2 cellular contexts compared by ENCODE assay signal in the genomic region with DNA sequence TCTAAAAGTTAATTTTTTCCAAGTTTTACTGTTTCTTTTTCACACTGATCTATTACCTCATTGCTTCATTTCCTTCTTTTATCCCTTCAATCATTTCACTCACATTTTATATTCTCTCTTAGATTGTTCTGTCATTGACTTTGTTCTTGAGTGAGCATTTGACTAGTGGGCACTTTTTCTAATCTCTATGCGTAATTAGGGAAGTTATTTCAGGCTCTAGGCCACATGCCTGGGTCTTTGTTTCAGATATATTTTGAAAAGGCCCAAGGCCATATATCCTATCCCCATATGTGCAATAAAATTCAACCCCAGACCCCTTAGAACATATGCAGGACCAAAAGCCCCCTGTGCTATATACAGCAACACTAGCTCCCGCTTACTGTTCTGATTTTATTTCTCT.
TF ChIP-seq lines count a peak whose summit lies in the region.

No MANE protein-coding gene starts in this region.

TF ChIP-seq in SK-N-SH, 30 proteins besides CTCF, POLR2A, EP300 and RAD21:
- no peak for TF ChIP-seq TCF12 (IDR thresholded peaks at IDR 0.05)
- no peak for TF ChIP-seq FOXJ3 (CRISPR knock-in tag; IDR thresholded peaks at IDR 0.05)
- no peak for TF ChIP-seq TEAD4 (IDR thresholded peaks at IDR 0.05; ENCODE audit: borderline replicate concordance, insufficient read depth)
- no peak for TF ChIP-seq MEF2A (IDR thresholded peaks at IDR 0.05; ENCODE audit: borderline replicate concordance, low read depth)
- TF ChIP-seq, protein P1, sequence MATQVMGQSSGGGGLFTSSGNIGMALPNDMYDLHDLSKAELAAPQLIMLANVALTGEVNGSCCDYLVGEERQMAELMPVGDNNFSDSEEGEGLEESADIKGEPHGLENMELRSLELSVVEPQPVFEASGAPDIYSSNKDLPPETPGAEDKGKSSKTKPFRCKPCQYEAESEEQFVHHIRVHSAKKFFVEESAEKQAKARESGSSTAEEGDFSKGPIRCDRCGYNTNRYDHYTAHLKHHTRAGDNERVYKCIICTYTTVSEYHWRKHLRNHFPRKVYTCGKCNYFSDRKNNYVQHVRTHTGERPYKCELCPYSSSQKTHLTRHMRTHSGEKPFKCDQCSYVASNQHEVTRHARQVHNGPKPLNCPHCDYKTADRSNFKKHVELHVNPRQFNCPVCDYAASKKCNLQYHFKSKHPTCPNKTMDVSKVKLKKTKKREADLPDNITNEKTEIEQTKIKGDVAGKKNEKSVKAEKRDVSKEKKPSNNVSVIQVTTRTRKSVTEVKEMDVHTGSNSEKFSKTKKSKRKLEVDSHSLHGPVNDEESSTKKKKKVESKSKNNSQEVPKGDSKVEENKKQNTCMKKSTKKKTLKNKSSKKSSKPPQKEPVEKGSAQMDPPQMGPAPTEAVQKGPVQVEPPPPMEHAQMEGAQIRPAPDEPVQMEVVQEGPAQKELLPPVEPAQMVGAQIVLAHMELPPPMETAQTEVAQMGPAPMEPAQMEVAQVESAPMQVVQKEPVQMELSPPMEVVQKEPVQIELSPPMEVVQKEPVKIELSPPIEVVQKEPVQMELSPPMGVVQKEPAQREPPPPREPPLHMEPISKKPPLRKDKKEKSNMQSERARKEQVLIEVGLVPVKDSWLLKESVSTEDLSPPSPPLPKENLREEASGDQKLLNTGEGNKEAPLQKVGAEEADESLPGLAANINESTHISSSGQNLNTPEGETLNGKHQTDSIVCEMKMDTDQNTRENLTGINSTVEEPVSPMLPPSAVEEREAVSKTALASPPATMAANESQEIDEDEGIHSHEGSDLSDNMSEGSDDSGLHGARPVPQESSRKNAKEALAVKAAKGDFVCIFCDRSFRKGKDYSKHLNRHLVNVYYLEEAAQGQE (IDR thresholded peaks at IDR 0.05; ENCODE audit: low read depth, low read length), result no peak
- no peak for TF ChIP-seq RXRA (IDR thresholded peaks at IDR 0.05; ENCODE audit: borderline replicate concordance, low read depth)
- TF ChIP-seq NFIC (IDR thresholded peaks at IDR 0.05; ENCODE audit: borderline replicate concordance), result no peak
- TF ChIP-seq SMC3 (IDR thresholded peaks at IDR 0.05; ENCODE audit: low read depth, low read length), result no peak
- no peak for TF ChIP-seq GATA2 (CRISPR knock-in tag; IDR thresholded peaks at IDR 0.05)
- no peak for TF ChIP-seq MXI1 (IDR thresholded peaks at IDR 0.05; ENCODE audit: low read depth, low read length)
- TF ChIP-seq, protein P2, sequence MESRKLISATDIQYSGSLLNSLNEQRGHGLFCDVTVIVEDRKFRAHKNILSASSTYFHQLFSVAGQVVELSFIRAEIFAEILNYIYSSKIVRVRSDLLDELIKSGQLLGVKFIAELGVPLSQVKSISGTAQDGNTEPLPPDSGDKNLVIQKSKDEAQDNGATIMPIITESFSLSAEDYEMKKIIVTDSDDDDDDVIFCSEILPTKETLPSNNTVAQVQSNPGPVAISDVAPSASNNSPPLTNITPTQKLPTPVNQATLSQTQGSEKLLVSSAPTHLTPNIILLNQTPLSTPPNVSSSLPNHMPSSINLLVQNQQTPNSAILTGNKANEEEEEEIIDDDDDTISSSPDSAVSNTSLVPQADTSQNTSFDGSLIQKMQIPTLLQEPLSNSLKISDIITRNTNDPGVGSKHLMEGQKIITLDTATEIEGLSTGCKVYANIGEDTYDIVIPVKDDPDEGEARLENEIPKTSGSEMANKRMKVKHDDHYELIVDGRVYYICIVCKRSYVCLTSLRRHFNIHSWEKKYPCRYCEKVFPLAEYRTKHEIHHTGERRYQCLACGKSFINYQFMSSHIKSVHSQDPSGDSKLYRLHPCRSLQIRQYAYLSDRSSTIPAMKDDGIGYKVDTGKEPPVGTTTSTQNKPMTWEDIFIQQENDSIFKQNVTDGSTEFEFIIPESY (IDR thresholded peaks at IDR 0.05; ENCODE audit: borderline replicate concordance, low read depth), result no peak
- no peak for TF ChIP-seq YY1 (IDR thresholded peaks at IDR 0.05; ENCODE audit: low read depth)
- TF ChIP-seq TAF1 (IDR thresholded peaks at IDR 0.05; ENCODE audit: borderline replicate concordance, low read depth, low read length), result no peak
- no peak for TF ChIP-seq FOXM1 (IDR thresholded peaks at IDR 0.05; ENCODE audit: low read depth)
- TF ChIP-seq, protein P3, sequence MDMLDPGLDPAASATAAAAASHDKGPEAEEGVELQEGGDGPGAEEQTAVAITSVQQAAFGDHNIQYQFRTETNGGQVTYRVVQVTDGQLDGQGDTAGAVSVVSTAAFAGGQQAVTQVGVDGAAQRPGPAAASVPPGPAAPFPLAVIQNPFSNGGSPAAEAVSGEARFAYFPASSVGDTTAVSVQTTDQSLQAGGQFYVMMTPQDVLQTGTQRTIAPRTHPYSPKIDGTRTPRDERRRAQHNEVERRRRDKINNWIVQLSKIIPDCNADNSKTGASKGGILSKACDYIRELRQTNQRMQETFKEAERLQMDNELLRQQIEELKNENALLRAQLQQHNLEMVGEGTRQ (IDR thresholded peaks at IDR 0.05; ENCODE audit: borderline replicate concordance, low read depth, low read length), result no peak
- TF ChIP-seq, protein P4, sequence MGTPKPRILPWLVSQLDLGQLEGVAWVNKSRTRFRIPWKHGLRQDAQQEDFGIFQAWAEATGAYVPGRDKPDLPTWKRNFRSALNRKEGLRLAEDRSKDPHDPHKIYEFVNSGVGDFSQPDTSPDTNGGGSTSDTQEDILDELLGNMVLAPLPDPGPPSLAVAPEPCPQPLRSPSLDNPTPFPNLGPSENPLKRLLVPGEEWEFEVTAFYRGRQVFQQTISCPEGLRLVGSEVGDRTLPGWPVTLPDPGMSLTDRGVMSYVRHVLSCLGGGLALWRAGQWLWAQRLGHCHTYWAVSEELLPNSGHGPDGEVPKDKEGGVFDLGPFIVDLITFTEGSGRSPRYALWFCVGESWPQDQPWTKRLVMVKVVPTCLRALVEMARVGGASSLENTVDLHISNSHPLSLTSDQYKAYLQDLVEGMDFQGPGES (IDR thresholded peaks at IDR 0.05; ENCODE audit: low read depth, low read length), result no peak
- no peak for TF ChIP-seq RCOR1 (IDR thresholded peaks at IDR 0.05; ENCODE audit: low read length)
- no peak for TF ChIP-seq SIN3A (IDR thresholded peaks at IDR 0.05; ENCODE audit: borderline replicate concordance, low read depth, low read length)

TF ChIP-seq in SK-N-SH treated with all-trans-retinoic acid at 6 μM for 48 hours, 23 proteins besides CTCF, POLR2A, EP300 and RAD21:
- TF ChIP-seq ZNF8 (CRISPR knock-in tag; IDR thresholded peaks at IDR 0.05), result no peak
- no peak for TF ChIP-seq TOX (CRISPR knock-in tag; IDR thresholded peaks at IDR 0.05; ENCODE audit: borderline replicate concordance)
- no peak for TF ChIP-seq ESRRG (CRISPR knock-in tag; IDR thresholded peaks at IDR 0.05)
- no peak for TF ChIP-seq ISL1 (CRISPR knock-in tag; IDR thresholded peaks at IDR 0.05)
- TF ChIP-seq, protein P5, sequence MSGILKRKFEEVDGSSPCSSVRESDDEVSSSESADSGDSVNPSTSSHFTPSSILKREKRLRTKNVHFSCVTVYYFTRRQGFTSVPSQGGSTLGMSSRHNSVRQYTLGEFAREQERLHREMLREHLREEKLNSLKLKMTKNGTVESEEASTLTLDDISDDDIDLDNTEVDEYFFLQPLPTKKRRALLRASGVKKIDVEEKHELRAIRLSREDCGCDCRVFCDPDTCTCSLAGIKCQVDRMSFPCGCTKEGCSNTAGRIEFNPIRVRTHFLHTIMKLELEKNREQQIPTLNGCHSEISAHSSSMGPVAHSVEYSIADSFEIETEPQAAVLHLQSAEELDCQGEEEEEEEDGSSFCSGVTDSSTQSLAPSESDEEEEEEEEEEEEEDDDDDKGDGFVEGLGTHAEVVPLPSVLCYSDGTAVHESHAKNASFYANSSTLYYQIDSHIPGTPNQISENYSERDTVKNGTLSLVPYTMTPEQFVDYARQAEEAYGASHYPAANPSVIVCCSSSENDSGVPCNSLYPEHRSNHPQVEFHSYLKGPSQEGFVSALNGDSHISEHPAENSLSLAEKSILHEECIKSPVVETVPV (CRISPR knock-in tag; IDR thresholded peaks at IDR 0.05), result no peak
- no peak for TF ChIP-seq BACH2 (CRISPR knock-in tag; IDR thresholded peaks at IDR 0.05; ENCODE audit: borderline replicate concordance)
- no peak for TF ChIP-seq ZFP30 (CRISPR knock-in tag; IDR thresholded peaks at IDR 0.05)
- TF ChIP-seq, protein P6, sequence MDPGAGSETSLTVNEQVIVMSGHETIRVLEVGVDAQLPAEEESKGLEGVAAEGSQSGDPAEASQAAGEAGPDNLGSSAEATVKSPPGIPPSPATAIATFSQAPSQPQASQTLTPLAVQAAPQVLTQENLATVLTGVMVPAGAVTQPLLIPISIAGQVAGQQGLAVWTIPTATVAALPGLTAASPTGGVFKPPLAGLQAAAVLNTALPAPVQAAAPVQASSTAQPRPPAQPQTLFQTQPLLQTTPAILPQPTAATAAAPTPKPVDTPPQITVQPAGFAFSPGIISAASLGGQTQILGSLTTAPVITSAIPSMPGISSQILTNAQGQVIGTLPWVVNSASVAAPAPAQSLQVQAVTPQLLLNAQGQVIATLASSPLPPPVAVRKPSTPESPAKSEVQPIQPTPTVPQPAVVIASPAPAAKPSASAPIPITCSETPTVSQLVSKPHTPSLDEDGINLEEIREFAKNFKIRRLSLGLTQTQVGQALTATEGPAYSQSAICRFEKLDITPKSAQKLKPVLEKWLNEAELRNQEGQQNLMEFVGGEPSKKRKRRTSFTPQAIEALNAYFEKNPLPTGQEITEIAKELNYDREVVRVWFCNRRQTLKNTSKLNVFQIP (CRISPR knock-in tag; IDR thresholded peaks at IDR 0.05; ENCODE audit: borderline replicate concordance, low read depth), result no peak
TF ChIP-seq in SK-N-SH treated with all-trans-retinoic acid at 6 μM for 48 hours: peak in this region for 0.
